Comparison of ENCODE assay signal across 1 cellular context in the genomic region with DNA sequence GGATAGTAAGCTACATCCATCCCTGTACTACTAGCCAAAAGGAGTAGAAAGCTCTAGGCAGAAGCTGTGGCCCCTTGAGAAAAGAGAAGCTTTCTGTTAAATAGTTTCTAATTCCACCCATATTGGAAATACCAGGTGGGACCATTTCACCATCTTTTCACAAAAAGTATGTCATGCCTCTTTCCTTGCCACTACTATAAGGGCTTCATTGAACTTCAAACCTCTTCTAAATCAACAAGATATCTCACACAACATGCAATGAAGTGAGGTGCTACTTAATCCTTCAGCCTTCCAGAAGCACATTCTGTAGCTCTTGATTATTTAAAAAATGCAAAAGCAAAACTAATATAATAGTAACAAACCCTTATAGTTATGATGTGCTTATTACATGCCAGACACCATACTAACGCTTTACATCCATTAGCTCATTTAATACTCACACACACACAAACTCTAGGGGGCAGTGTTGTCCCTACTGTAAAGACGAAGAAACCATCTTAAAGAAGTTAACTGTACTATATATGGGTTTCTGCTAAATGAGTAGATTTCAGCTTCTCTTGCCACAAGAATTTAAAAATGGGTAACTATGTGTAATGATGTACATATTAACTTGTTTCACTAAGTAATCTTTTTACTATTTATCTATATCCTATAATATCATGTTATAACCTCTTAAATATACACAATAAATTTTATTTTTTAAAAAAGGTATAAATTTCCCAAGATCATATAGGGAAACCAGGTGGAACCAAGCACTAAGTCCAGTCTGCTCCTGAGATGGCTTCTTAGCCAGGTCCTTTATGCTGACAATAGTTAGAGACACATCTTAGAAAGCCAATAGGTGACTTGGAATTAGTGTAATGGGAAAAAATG.
TF ChIP-seq lines count a peak whose summit lies in the region.

No MANE protein-coding gene starts in this region.

TF ChIP-seq in H1, 55 proteins besides CTCF, POLR2A, EP300 and RAD21 (continued from another document):
- TF ChIP-seq, protein P1, sequence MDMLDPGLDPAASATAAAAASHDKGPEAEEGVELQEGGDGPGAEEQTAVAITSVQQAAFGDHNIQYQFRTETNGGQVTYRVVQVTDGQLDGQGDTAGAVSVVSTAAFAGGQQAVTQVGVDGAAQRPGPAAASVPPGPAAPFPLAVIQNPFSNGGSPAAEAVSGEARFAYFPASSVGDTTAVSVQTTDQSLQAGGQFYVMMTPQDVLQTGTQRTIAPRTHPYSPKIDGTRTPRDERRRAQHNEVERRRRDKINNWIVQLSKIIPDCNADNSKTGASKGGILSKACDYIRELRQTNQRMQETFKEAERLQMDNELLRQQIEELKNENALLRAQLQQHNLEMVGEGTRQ (IDR thresholded peaks at IDR 0.05; ENCODE audit: low read length), result no peak
- TF ChIP-seq YY1 (IDR thresholded peaks at IDR 0.05; ENCODE audit: low read depth, low read length) (no peak), KDM5A (IDR thresholded peaks at IDR 0.05; ENCODE audit: low read length) (no peak), SIX5 (IDR thresholded peaks at IDR 0.05; ENCODE audit: low read depth, low read length) (no peak), BCL11A (IDR thresholded peaks at IDR 0.05; ENCODE audit: low read depth in 2 of 2, low read length in 2 of 2) (no peak), GABPA (IDR thresholded peaks at IDR 0.05; ENCODE audit: borderline replicate concordance, insufficient read depth, low read length) (no peak), PHF8 (conservative IDR thresholded peaks at IDR 0.05; ENCODE audit: low read depth, low read length) (no peak), JUND (IDR thresholded peaks at IDR 0.05; ENCODE audit: low read length) (no peak)
